ENCODE assay signal across 24 cellular contexts in genomic region chrX:68659385-68659784, GRCh38. TPM values are rescaled to one million over a fixed set of nuclear protein-coding genes. Genes with fewer than 3 reads are reported as not detected.
DNase-seq lines count a peak whose midpoint lies in the region; ATAC-seq, FAIRE-seq and TF ChIP-seq lines count a peak whose summit lies in the region.
"Had no signal": no experiment of that assay in that cellular context is flagged by ENCODE, and none has a peak within 500 bp of the region (broad histone marks: within the 10 kb centered on the region; RNA-seq: fewer than 3 reads in every experiment).

No MANE protein-coding gene starts in this region.

- H3K9ac ChIP-seq in astrocyte (ENCODE audit: low read length), result peak overlapping the region; percentile 23

- no peak overlapping the region for H2AFZ ChIP-seq in astrocyte (ENCODE audit: low read depth, low read length)

- no peaks in the 10 kb centered on the region for H4K20me1 ChIP-seq in astrocyte (ENCODE audit: insufficient read depth, low read length)

- H3K9me3 ChIP-seq in astrocyte (ENCODE audit: insufficient read depth, low read depth, low read length), result no peaks in the 10 kb centered on the region
- H3K9me3 ChIP-seq: A549, adrenal gland, esophagus muscularis mucosa, psoas muscle had no signal

- peaks cover 8% of the 10 kb centered on the region for H3K4me1 Mint-ChIP-seq in astrocyte (ENCODE audit: low read depth, unreplicated experiment)
- H3K4me1 Mint-ChIP-seq: activated CD4-positive, alpha-beta T cell treated with anti-CD3 and anti-CD28 coated beads, Interleukin-2, amount 10 ng/mL, durations not matched to agents 24 days and 14 days had no signal

- no peak overlapping the region for H3K4me3 ChIP-seq in astrocyte (ENCODE audit: insufficient read depth, low read depth, low read length)
- H3K4me3 ChIP-seq: A549, adrenal gland, esophagus muscularis mucosa, psoas muscle had no signal

- no peak overlapping the region for H3K4me3 Mint-ChIP-seq in astrocyte (ENCODE audit: unreplicated experiment)
- H3K4me3 Mint-ChIP-seq: activated CD4-positive, alpha-beta T cell treated with anti-CD3 and anti-CD28 coated beads, Interleukin-2, amount 10 ng/mL, durations not matched to agents 24 days and 14 days; neural crest cell had no signal

- H3K4me2 ChIP-seq in astrocyte (ENCODE audit: low read length), result peak overlapping the region; percentile 33
- H3K4me2 ChIP-seq: A549 had no signal

- intact Hi-C loops in Right ventricle myocardium superior (cut with DNase I), result no loop called here
- intact Hi-C loops in cardiac septum (cut with DNase I), result no loop called here

- peaks cover 6% of the 10 kb centered on the region for H3K27me3 Mint-ChIP-seq in astrocyte (ENCODE audit: low read depth, unreplicated experiment)

- H3K4me1 ChIP-seq in astrocyte (ENCODE audit: insufficient read depth, low read length), result no peaks in the 10 kb centered on the region
- H3K4me1 ChIP-seq: A549, adrenal gland, esophagus muscularis mucosa, psoas muscle had no signal

- no peaks in the 10 kb centered on the region for H3K27me3 ChIP-seq in astrocyte (ENCODE audit: insufficient read depth, low read length)
- H3K27me3 ChIP-seq: adrenal gland, esophagus muscularis mucosa had no signal

- no peak for DNase-seq in Right ventricle myocardium superior
- no peak for DNase-seq in cardiac septum (ENCODE audit: low spot score)
- DNase-seq in astrocyte (ENCODE audit: low read depth), result no peak
- DNase-seq in iPS-NIHi11 (ENCODE audit: low spot score), result peak; percentile 14
- no peak for DNase-seq in anterior cingulate cortex (lab: John Stamatoyannopoulos, UW)
- DNase-seq in DMS114 treated with DMSO at 0.1 percent for 48 hours (lab: John Stamatoyannopoulos, UW; ENCODE audit: unreplicated experiment), result no peak
- DNase-seq in NCI-H1436 (lab: John Stamatoyannopoulos, UW), result no peak
- DNase-seq: activated CD4-positive, alpha-beta T cell treated with anti-CD3 and anti-CD28 coated beads, Interleukin-2, amount 10 ng/mL, durations not matched to agents 24 days and 14 days; activated gamma-delta T cell treated with Interleukin-2 at 50 U/mL for 16 hours; adrenal gland; C1 segment of cervical spinal cord; caudate nucleus; NCI-H1048; NCI-H2081 treated with DMSO at 0.1 percent for 48 hours; NCI-H510A treated with DMSO at 0.1 percent for 48 hours; psoas muscle; stimulated activated CD4-positive, alpha-beta T cell treated with anti-CD3 and anti-CD28 coated beads, Interleukin-4, amount 100 ng/mL, for 24 hours had no signal

- H3K79me2 ChIP-seq in astrocyte (ENCODE audit: insufficient read depth, low read length), result no peaks in the 10 kb centered on the region

- peak overlapping the region; percentile 51 for H3K27ac Mint-ChIP-seq in astrocyte (ENCODE audit: unreplicated experiment)
- H3K27ac Mint-ChIP-seq: activated CD4-positive, alpha-beta T cell treated with anti-CD3 and anti-CD28 coated beads, Interleukin-2, amount 10 ng/mL, durations not matched to agents 24 days and 14 days had no signal

- FAIRE-seq in astrocyte (lab: Jason Lieb, UNC), result no peak
- FAIRE-seq: GM12892, keratinocyte had no signal

- H3K36me3 ChIP-seq in astrocyte (ENCODE audit: insufficient read depth, low read length), result no peaks in the 10 kb centered on the region
- H3K36me3 ChIP-seq: adrenal gland, esophagus muscularis mucosa had no signal

- no peaks in the 10 kb centered on the region for H3K36me3 Mint-ChIP-seq in astrocyte (ENCODE audit: low read depth, unreplicated experiment)

- H3K9me3 Mint-ChIP-seq in astrocyte (ENCODE audit: unreplicated experiment), result peaks cover 1% of the 10 kb centered on the region

- TF ChIP-seq CTCF in astrocyte (IDR thresholded peaks at IDR 0.05; ENCODE audit: insufficient read depth, low read depth, low read length), result no peak

- ATAC-seq in Right ventricle myocardium superior (ENCODE audit: poor library complexity) (peak; percentile 60), HG03378 (IDR thresholded peaks at IDR 0.05; ENCODE audit: unreplicated experiment) (no peak)
- ATAC-seq: A549, HCT116 had no signal

- no peak overlapping the region for H3K27ac ChIP-seq in astrocyte (ENCODE audit: low read depth, low read length)
- H3K27ac ChIP-seq: A549, esophagus muscularis mucosa, psoas muscle had no signal

RNA-seq across cellular contexts. Expression of gene STARD8, which starts 11.9 kb away (rescaled TPM):
- total RNA-seq in Right ventricle myocardium superior, result 10.5 TPM
- total RNA-seq in cardiac septum, result 6.5 TPM
- total RNA-seq in astrocyte, result 1.0 and 1.3 TPM in 2 replicates
